ENCODE assay signal across 29 cellular contexts in the genomic region with DNA sequence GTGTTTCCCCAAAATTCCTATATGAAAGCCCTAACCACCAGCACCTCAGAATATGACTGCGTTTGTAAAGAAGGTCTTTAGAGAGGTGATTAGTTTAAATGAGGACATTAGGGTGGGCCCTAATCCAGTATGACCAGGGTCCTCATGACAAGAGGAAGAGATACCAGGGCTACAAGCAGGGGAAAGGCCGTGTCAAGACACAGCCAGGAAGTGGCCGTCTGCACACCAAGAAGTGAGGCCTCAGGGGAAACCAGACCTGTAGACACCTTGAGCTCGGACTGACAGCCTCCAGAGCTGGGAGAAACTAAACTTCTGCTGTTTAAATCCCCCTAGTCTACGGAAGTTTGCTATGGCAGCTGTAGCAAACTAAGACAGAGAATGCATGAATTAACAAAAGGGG. TPM values are rescaled to one million over a fixed set of nuclear protein-coding genes. Genes with fewer than 3 reads are reported as not detected.
"Had no signal": no experiment of that assay in that cellular context is flagged by ENCODE, and none has a peak within 500 bp of the region (broad histone marks: within the 10 kb centered on the region; RNA-seq: fewer than 3 reads in every experiment).

No MANE protein-coding gene starts in this region.

- H3K4me1 Mint-ChIP-seq: mesothelial cell of epicardium, naive B cell had no signal

- DNase-seq: heart right ventricle; left ventricle myocardium inferior; mesendoderm; naive B cell; natural killer cell; nucleus accumbens; right lobe of liver; stimulated activated CD4-positive, alpha-beta T cell treated with anti-CD3 and anti-CD28 coated beads, Interleukin-1b, Interleukin-23, amount 100 ng/mL, for 48 hours; stimulated activated CD4-positive, alpha-beta T cell treated with anti-CD3 and anti-CD28 coated beads, Interleukin-2, amount 100 ng/mL, for 48 hours; stimulated activated CD4-positive, alpha-beta T cell treated with anti-CD3 and anti-CD28 coated beads, Interleukin-4, amount 100 ng/mL, for 4 hours; stimulated activated CD8-positive, alpha-beta memory T cell treated with anti-CD3 and anti-CD28 coated beads, Interleukin-4, amount 100 ng/mL, for 48 hours; stimulated activated naive CD4-positive, alpha-beta T cell; trophoblast cell; upper lobe of right lung; uterus had no signal

- H3K4me3 ChIP-seq: heart right ventricle, hepatocyte, left ventricle myocardium inferior, lung, right atrium auricular region, right lobe of liver, smooth muscle cell, suprapubic skin, thoracic aorta, tibial artery, upper lobe of right lung, uterus had no signal

- H3K27me3 ChIP-seq: heart right ventricle, hepatocyte, right atrium auricular region, right lobe of liver, suprapubic skin, tibial artery, upper lobe of right lung, uterus had no signal

- H3K27ac ChIP-seq: heart right ventricle, hepatocyte, left ventricle myocardium inferior, parathyroid adenoma, right atrium auricular region, right lobe of liver, suprapubic skin, thoracic aorta, tibial artery, upper lobe of right lung, uterus had no signal

- H3K36me3 Mint-ChIP-seq: naive B cell, natural killer cell had no signal

- H3K4me1 ChIP-seq: left ventricle myocardium inferior, parathyroid adenoma, right atrium auricular region, suprapubic skin, tibial artery, upper lobe of right lung, uterus had no signal

- H3K36me3 ChIP-seq: right atrium auricular region, right lobe of liver, upper lobe of right lung, uterus had no signal

- H3K9me3 ChIP-seq: heart right ventricle, left ventricle myocardium inferior, right atrium auricular region, right lobe of liver, suprapubic skin, thoracic aorta, tibial artery, upper lobe of right lung, uterus had no signal

- H3K27me3 Mint-ChIP-seq: naive B cell; stimulated activated naive CD8-positive, alpha-beta T cell treated with anti-CD3 and anti-CD28 coated beads, Interleukin-15, Interleukin-2, amounts not matched to agents 100 ng/mL and 50 ng/mL, for 24 hours had no signal

- H3K27ac Mint-ChIP-seq: mesothelial cell of epicardium; natural killer cell; stimulated activated naive CD8-positive, alpha-beta T cell treated with anti-CD3 and anti-CD28 coated beads, Interleukin-15, Interleukin-2, amounts not matched to agents 100 ng/mL and 50 ng/mL, for 24 hours had no signal

- H3K4me3 Mint-ChIP-seq: mesothelial cell of epicardium; naive B cell; natural killer cell; stimulated activated naive CD8-positive, alpha-beta T cell treated with anti-CD3 and anti-CD28 coated beads, Interleukin-15, Interleukin-2, amounts not matched to agents 100 ng/mL and 50 ng/mL, for 24 hours had no signal

- H3K9me3 Mint-ChIP-seq: naive B cell; natural killer cell; stimulated activated naive CD8-positive, alpha-beta T cell treated with anti-CD3 and anti-CD28 coated beads, Interleukin-15, Interleukin-2, amounts not matched to agents 100 ng/mL and 50 ng/mL, for 24 hours had no signal

RNA-seq across cellular contexts. Expression of a gene that starts 38.1 kb away (rescaled TPM):
- polyA plus RNA-seq: neural cell had no signal

RNA-seq across cellular contexts. Expression of a gene that starts 49.6 kb away (rescaled TPM):
- total RNA-seq: left ventricle myocardium inferior, mononuclear cell, posterior vena cava, right lobe of liver, skeletal muscle tissue, smooth muscle cell, thoracic aorta, upper lobe of right lung had no signal
- polyA plus RNA-seq: hepatocyte had no signal
